ENCODE assay signal across 8 cellular contexts in genomic region chr12:42483534-42483857, GRCh38.
DNase-seq lines count a peak whose midpoint lies in the region; ATAC-seq and TF ChIP-seq lines count a peak whose summit lies in the region.

No MANE protein-coding gene starts in this region.

- H3K4me1 Mint-ChIP-seq in chondrocyte (ENCODE audit: low read depth), result peaks cover 33% of the 10 kb centered on the region

- no peak for TF ChIP-seq CTCF in chondrocyte (IDR thresholded peaks at IDR 0.05)
- TF ChIP-seq CTCF in liver (IDR thresholded peaks at IDR 0.05; ENCODE audit: low read depth, low read length, missing input control), result no peak
- TF ChIP-seq CTCF in stomach (IDR thresholded peaks at IDR 0.05), result no peak

- peaks cover 2% of the 10 kb centered on the region for H3K36me3 Mint-ChIP-seq in chondrocyte (ENCODE audit: low read depth)

- whole genome bisulfite sequencing in liver, result 2% methylated on average over 36 of the region's 36 CpGs
- 0 to 3% (median 2%) methylated on average over 2 to 36 of the region's 36 CpGs for WGBS in stomach, 5 donors

- TF ChIP-seq EP300 in stomach (IDR thresholded peaks at IDR 0.05), result no peak

- DNase-seq in RPMI8226 (peak; percentile 10), chondrocyte (ENCODE audit: low spot score) (peak; percentile 74), stomach (no peak), NCI-H510A treated with DMSO at 0.1 percent for 48 hours (lab: John Stamatoyannopoulos, UW) (no peak), LoVo (ENCODE audit: low spot score) (no peak)

- no peak overlapping the region for H3K9ac ChIP-seq in liver (ENCODE audit: low read depth in 1 of 2, low read length in 2 of 2)

- H3K4me3 Mint-ChIP-seq in chondrocyte (ENCODE audit: unreplicated experiment), result peak overlapping the region; percentile 94

- no peak for TF ChIP-seq POLR2A in stomach (IDR thresholded peaks at IDR 0.05)

- peaks cover 0 to 11% (median 1%) of the 10 kb centered on the region in 4 donors for H3K27me3 ChIP-seq in liver (ENCODE audit: control insufficient read depth in 4 of 4, insufficient read depth in 4 of 4, low read length in 3 of 4)
- peaks cover 0 to 11% (median 7%) of the 10 kb centered on the region in 3 donors for H3K27me3 ChIP-seq in stomach

- H3K9me3 ChIP-seq in liver (ENCODE audit: control insufficient read depth in 4 of 4, low read length in 3 of 4) (no peaks in the 10 kb centered on the region), stomach (no peaks in the 10 kb centered on the region)

- H3K9me3 Mint-ChIP-seq in chondrocyte (ENCODE audit: low read depth), result no peaks in the 10 kb centered on the region

- H3K4me1 ChIP-seq in liver (ENCODE audit: control insufficient read depth in 4 of 4, insufficient read depth in 4 of 4, low read length in 3 of 4) (peaks cover 8 to 23% (median 17%) of the 10 kb centered on the region in 4 donors), stomach (peaks cover 0 to 37% (median 23%) of the 10 kb centered on the region in 4 donors)

- no peak for TF ChIP-seq RAD21 in liver (IDR thresholded peaks at IDR 0.05)

- peak overlapping the region; percentile 92 for H3K27ac Mint-ChIP-seq in chondrocyte (ENCODE audit: unreplicated experiment)

- no peaks in the 10 kb centered on the region for H3K36me3 ChIP-seq in liver (ENCODE audit: control insufficient read depth in 4 of 4, insufficient read depth in 3 of 4, low read depth in 1 of 4, low read length in 3 of 4)
- no peaks in the 10 kb centered on the region for H3K36me3 ChIP-seq in stomach

- intact Hi-C loops in stomach (cut with DNase I; ENCODE audit: low total_unique reads), result loop anchor here (5.0 kb wide), 1 partner anchor 84 kb away; no protein-coding TSS in a partner anchor

- ATAC-seq in GM18520 (IDR thresholded peaks at IDR 0.05; ENCODE audit: unreplicated experiment), result peak; percentile 5
- ATAC-seq in HG02610 (IDR thresholded peaks at IDR 0.05; ENCODE audit: unreplicated experiment), result peak; percentile 29

- H3K27ac ChIP-seq in liver (ENCODE audit: low read depth in 1 of 2, low read length in 2 of 2) (peak overlapping the region; percentile 65 to 69), stomach (peak overlapping the region; percentile 60 to 90 (median 82))

- no peaks in the 10 kb centered on the region for H3K27me3 Mint-ChIP-seq in chondrocyte (ENCODE audit: low read depth)

- H3K4me3 ChIP-seq in liver (ENCODE audit: low read depth in 1 of 3, low read length in 3 of 3) (peak overlapping the region; percentile 44 to 76 (median 74)), stomach (peak overlapping the region; percentile 64 to 83 (median 68))

TF ChIP-seq in liver, 16 proteins besides CTCF, POLR2A, EP300 and RAD21:
- no peak for TF ChIP-seq FOXA2 (IDR thresholded peaks at IDR 0.05)
- TF ChIP-seq TAF1 (conservative IDR thresholded peaks at IDR 0.05), result no peak
- TF ChIP-seq MAX (IDR thresholded peaks at IDR 0.05), result no peak
- no peak for TF ChIP-seq ATF3 (IDR thresholded peaks at IDR 0.05)
- no peak for TF ChIP-seq JUND (IDR thresholded peaks at IDR 0.05)
- no peak for TF ChIP-seq HNF4A (conservative IDR thresholded peaks at IDR 0.05)
- TF ChIP-seq ZBTB33 (IDR thresholded peaks at IDR 0.05), result no peak
- no peak for TF ChIP-seq EGR1 (IDR thresholded peaks at IDR 0.05; ENCODE audit: low read depth in 2 of 2)
- TF ChIP-seq SP1 (IDR thresholded peaks at IDR 0.05), result no peak
- TF ChIP-seq RXRA (IDR thresholded peaks at IDR 0.05), result no peak
- no peak for TF ChIP-seq NR2F2 (IDR thresholded peaks at IDR 0.05)
- no peak for TF ChIP-seq REST (IDR thresholded peaks at IDR 0.05)
- TF ChIP-seq FOXA1 (IDR thresholded peaks at IDR 0.05), result no peak
- no peak for TF ChIP-seq HNF4G (IDR thresholded peaks at IDR 0.05)

Comparison
In these comparisons a context has a peak if more than half of its experiments do, and no peak if none do; other contexts are left out.
1. DNase-seq: peak in RPMI8226 (single experiment) and chondrocyte (single experiment); none in stomach (single experiment), NCI-H510A treated with DMSO at 0.1 percent for 48 hours (single experiment) and LoVo (single experiment).